19 cellular contexts compared by ENCODE assay signal in the genomic region with DNA sequence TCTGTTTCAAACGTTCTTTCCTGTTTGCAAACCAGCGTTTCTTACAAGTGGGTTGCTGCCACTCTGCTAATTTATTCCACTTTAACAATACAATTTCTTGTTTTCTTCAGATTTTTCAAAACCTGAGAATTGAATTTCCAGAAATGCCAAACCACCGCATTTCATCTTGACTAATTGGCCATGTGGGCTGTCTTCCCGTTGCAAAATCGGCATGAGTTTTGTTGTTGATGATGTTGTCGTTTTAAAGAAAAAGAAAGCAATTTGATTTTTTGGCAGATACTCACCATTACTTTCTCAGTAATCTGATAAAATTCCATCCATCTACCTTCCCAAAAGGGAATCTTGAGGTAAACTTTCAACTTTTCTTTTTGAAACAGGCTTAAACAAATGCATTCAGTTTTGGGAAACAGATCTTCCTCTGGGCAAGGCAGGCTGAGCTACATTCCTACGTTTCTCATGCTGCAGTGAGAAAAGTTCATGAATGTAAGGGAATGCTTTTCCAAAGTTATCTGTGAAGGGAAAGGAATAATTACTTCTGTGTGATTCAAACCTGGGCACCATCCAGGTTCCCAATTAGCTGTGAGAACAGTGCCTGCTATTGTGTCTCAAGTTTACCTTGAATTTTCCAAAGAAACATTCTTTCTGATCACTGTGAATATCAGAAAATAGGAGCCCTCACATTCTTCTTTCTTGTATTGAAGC.
DNase-seq lines count a peak whose midpoint lies in the region; ATAC-seq and TF ChIP-seq lines count a peak whose summit lies in the region.
"Had no signal": no experiment of that assay in that cellular context is flagged by ENCODE, and none has a peak within 500 bp of the region (broad histone marks: within the 10 kb centered on the region; RNA-seq: fewer than 3 reads in every experiment).

No MANE protein-coding gene starts in this region.

- no peaks in the 10 kb centered on the region for H3K27me3 Mint-ChIP-seq in CD4-positive, alpha-beta memory T cell

- H2BK5ac ChIP-seq in neuronal stem cell (ENCODE audit: low read length): no peak overlapping the region

- no peak overlapping the region for H2AK5ac ChIP-seq in neuronal stem cell (ENCODE audit: low read depth, low read length)

- POLR2A ChIA-PET in CD4-positive, alpha-beta memory T cell (lab: Charles Lee; ENCODE audit: partially characterized antibody): no interaction called here

- no CpG with 5 or more reads among the region's 7 CpGs for WGBS in neuronal stem cell (ENCODE audit: extremely low coverage in 2 of 2, insufficient read length in 2 of 2, insufficient replicate concordance in 1 of 2), 2 donors

- CTCF ChIA-PET in CD4-positive, alpha-beta memory T cell (lab: Charles Lee; ENCODE audit: partially characterized antibody): no interaction called here

- peak overlapping the region; percentile 35 for H3K9ac ChIP-seq in adipocyte (ENCODE audit: low read length)
- H3K9ac ChIP-seq in parathyroid adenoma: no peak overlapping the region
- no peak overlapping the region for H3K9ac ChIP-seq in neuronal stem cell (ENCODE audit: low read depth, low read length, poor library complexity)

- H3K4me3 Mint-ChIP-seq in CD4-positive, alpha-beta memory T cell: no peak overlapping the region
- H3K4me3 Mint-ChIP-seq: activated B cell treated with CpG ODN at 0.5 μM for 24 hours, T-helper 17 cell had no signal

- H3K9me3 ChIP-seq in adipocyte (ENCODE audit: control insufficient read depth, low read length): no peaks in the 10 kb centered on the region
- no peaks in the 10 kb centered on the region for H3K9me3 ChIP-seq in parathyroid adenoma (ENCODE audit: control insufficient read depth, low read length)
- no peaks in the 10 kb centered on the region for H3K9me3 ChIP-seq in neuronal stem cell (replicated peaks in 1 of 2; ENCODE audit: control insufficient read depth in 2 of 2, insufficient read depth in 1 of 2, low read depth in 1 of 2, low read length in 2 of 2)
- no peaks in the 10 kb centered on the region for H3K9me3 ChIP-seq in CD4-positive, alpha-beta memory T cell (ENCODE audit: control insufficient read depth in 1 of 2, low read length in 2 of 2)
- H3K9me3 ChIP-seq: prostate gland, tibial artery had no signal

- no peak for ATAC-seq in activated naive CD4-positive, alpha-beta T cell treated with anti-CD3 and anti-CD28 coated beads, Interleukin-2, amount 50 U/mL, for 72 hours
- ATAC-seq: heart right ventricle, T-helper 17 cell had no signal

- H3K36me3 Mint-ChIP-seq in activated naive CD4-positive, alpha-beta T cell treated with anti-CD3 and anti-CD28 coated beads, Interleukin-2, amount 50 U/mL, for 72 hours: no peaks in the 10 kb centered on the region
- no peaks in the 10 kb centered on the region for H3K36me3 Mint-ChIP-seq in CD4-positive, alpha-beta memory T cell

- no peak overlapping the region for H2BK120ac ChIP-seq in neuronal stem cell (ENCODE audit: low read depth, low read length)

- no peak overlapping the region for H3K4me2 ChIP-seq in parathyroid adenoma (ENCODE audit: low read length)
- H3K4me2 ChIP-seq in neuronal stem cell (ENCODE audit: insufficient read depth, low read length, poor library complexity, severe bottlenecking): no peak overlapping the region

- H3K27ac ChIP-seq in parathyroid adenoma: no peak overlapping the region
- H3K27ac ChIP-seq in neuronal stem cell (replicated peaks; ENCODE audit: low read length): no peak overlapping the region
- H3K27ac ChIP-seq in CD4-positive, alpha-beta memory T cell (ENCODE audit: low read depth, low read length): no peak overlapping the region
- H3K27ac ChIP-seq: tibial artery had no signal

- H3K36me3 ChIP-seq in adipocyte (ENCODE audit: control insufficient read depth, insufficient read depth, low read length, severe bottlenecking) (no peaks in the 10 kb centered on the region), parathyroid adenoma (ENCODE audit: control insufficient read depth, insufficient read depth, low read length) (no peaks in the 10 kb centered on the region), neuronal stem cell (replicated peaks in 1 of 2; ENCODE audit: control insufficient read depth in 2 of 2, insufficient read depth in 2 of 2, low read length in 2 of 2) (no peaks in the 10 kb centered on the region)
- H3K36me3 ChIP-seq in CD4-positive, alpha-beta memory T cell (ENCODE audit: insufficient read depth, low read length): no peaks in the 10 kb centered on the region
- H3K36me3 ChIP-seq: heart right ventricle, prostate gland, tibial artery had no signal

- H3K18ac ChIP-seq in neuronal stem cell (ENCODE audit: low read length): no peak overlapping the region

- no peaks in the 10 kb centered on the region for H3K79me1 ChIP-seq in neuronal stem cell (ENCODE audit: low read depth, low read length)

- intact Hi-C loops in CD4-positive, alpha-beta memory T cell (cut with micrococcal nuclease): no loop called here

- H3K14ac ChIP-seq in neuronal stem cell (ENCODE audit: low read length): no peak overlapping the region

- no peaks in the 10 kb centered on the region for H3K4me1 Mint-ChIP-seq in CD4-positive, alpha-beta memory T cell
- H3K4me1 Mint-ChIP-seq: activated B cell treated with CpG ODN at 0.5 μM for 24 hours, T-helper 17 cell had no signal

- H2BK15ac ChIP-seq in neuronal stem cell (ENCODE audit: low read length): no peak overlapping the region

- no peaks in the 10 kb centered on the region for H3K9me3 Mint-ChIP-seq in activated naive CD4-positive, alpha-beta T cell treated with anti-CD3 and anti-CD28 coated beads, Interleukin-2, amount 50 U/mL, for 72 hours
- H3K9me3 Mint-ChIP-seq in CD4-positive, alpha-beta memory T cell: peaks cover 0 to 2% (median 0%) of the 10 kb centered on the region in 8 donors

- peak overlapping the region; percentile 62 for H3K4me3 ChIP-seq in adipocyte (ENCODE audit: low read length)
- peak overlapping the region; percentile 6 for H3K4me3 ChIP-seq in fibroblast of pulmonary artery (replicated peaks; ENCODE audit: low read depth, low read length)
- H3K4me3 ChIP-seq in parathyroid adenoma (ENCODE audit: low read depth, low read length): no peak overlapping the region
- H3K4me3 ChIP-seq in neuronal stem cell (ENCODE audit: low read length in 2 of 2): no peak overlapping the region
- no peak overlapping the region for H3K4me3 ChIP-seq in CD4-positive, alpha-beta memory T cell (ENCODE audit: low read length in 2 of 2)
- H3K4me3 ChIP-seq: heart right ventricle, prostate gland, tibial artery had no signal

- TF ChIP-seq CTCF in fibroblast of pulmonary artery (IDR thresholded peaks at IDR 0.05; ENCODE audit: low read length, missing control alignments): no peak
- no peak for TF ChIP-seq CTCF in parathyroid adenoma (IDR thresholded peaks at IDR 0.05)

- H4K8ac ChIP-seq in neuronal stem cell (ENCODE audit: low read depth, low read length): no peak overlapping the region

- H3K27ac Mint-ChIP-seq in activated naive CD4-positive, alpha-beta T cell treated with anti-CD3 and anti-CD28 coated beads, Interleukin-2, amount 50 U/mL, for 72 hours: no peak overlapping the region
- no peak overlapping the region for H3K27ac Mint-ChIP-seq in CD4-positive, alpha-beta memory T cell
- H3K27ac Mint-ChIP-seq: activated B cell treated with CpG ODN at 0.5 μM for 24 hours, T-helper 17 cell had no signal

- no peak overlapping the region for H4K91ac ChIP-seq in neuronal stem cell (ENCODE audit: low read depth, low read length, poor library complexity)

- DNase-seq in ELF-1 (ENCODE audit: low read depth, low spot score): peak; percentile 23
- DNase-seq in adipocyte (ENCODE audit: low read depth): peak; percentile 55
- no peak for DNase-seq in fibroblast of pulmonary artery (ENCODE audit: low read depth)
- DNase-seq in neuronal stem cell (ENCODE audit: low spot score): no peak
- DNase-seq in NCI-H2171 (lab: John Stamatoyannopoulos, UW): no peak
- DNase-seq in activated naive CD4-positive, alpha-beta T cell treated with anti-CD3 and anti-CD28 coated beads, Interleukin-2, amount 50 U/mL, for 72 hours (ENCODE audit: low spot score in 2 of 2): no peak
- no peak for DNase-seq in CD4-positive, alpha-beta memory T cell
- DNase-seq: activated B cell treated with CpG ODN at 0.5 μM for 24 hours; activated effector memory CD4-positive, alpha-beta T cell treated with anti-CD3 and anti-CD28 coated beads, Interleukin-2, amount 50 U/mL, for 16 hours; heart right ventricle; MM.1S; NCI-H2081; NCI-H774; RPMI8226; stimulated activated CD4-positive, alpha-beta T cell treated with anti-CD3 and anti-CD28 coated beads, Interleukin-1b, Interleukin-23, amount 100 ng/mL, for 48 hours; T-helper 17 cell; tibial artery had no signal

- no peak overlapping the region for H3K23ac ChIP-seq in neuronal stem cell (ENCODE audit: low read depth, low read length, poor library complexity)

- H3K27me3 ChIP-seq in adipocyte (replicated peaks; ENCODE audit: control insufficient read depth, insufficient read depth, low read length) (no peaks in the 10 kb centered on the region), parathyroid adenoma (ENCODE audit: control insufficient read depth, insufficient read depth, low read length) (no peaks in the 10 kb centered on the region), neuronal stem cell (ENCODE audit: control insufficient read depth in 3 of 3, insufficient read depth in 3 of 3, low read depth in 1 of 3, low read length in 3 of 3) (peaks cover 0 to 3% (median 0%) of the 10 kb centered on the region in 3 experiments)
- no peaks in the 10 kb centered on the region for H3K27me3 ChIP-seq in CD4-positive, alpha-beta memory T cell (ENCODE audit: insufficient read depth, low read length)
- H3K27me3 ChIP-seq: heart right ventricle, tibial artery had no signal

- H2BK12ac ChIP-seq in neuronal stem cell (ENCODE audit: low read length): no peak overlapping the region

- H3K4me1 ChIP-seq in adipocyte (ENCODE audit: control insufficient read depth, insufficient read depth, low read length): peaks cover 35% of the 10 kb centered on the region
- H3K4me1 ChIP-seq in parathyroid adenoma: no peaks in the 10 kb centered on the region
- peaks cover 0 to 4% of the 10 kb centered on the region in 2 donors for H3K4me1 ChIP-seq in neuronal stem cell (ENCODE audit: control insufficient read depth in 2 of 2, insufficient read depth in 1 of 2, low read depth in 1 of 2, low read length in 2 of 2)
- H3K4me1 ChIP-seq in CD4-positive, alpha-beta memory T cell (ENCODE audit: insufficient read depth, low read length): no peaks in the 10 kb centered on the region
- H3K4me1 ChIP-seq: prostate gland had no signal

- H2AFZ ChIP-seq in parathyroid adenoma: peak overlapping the region; percentile 22
- H2AFZ ChIP-seq in neuronal stem cell (ENCODE audit: low read length): no peak overlapping the region

- H3K79me2 ChIP-seq in parathyroid adenoma: no peaks in the 10 kb centered on the region

- no peak overlapping the region for H3K4ac ChIP-seq in neuronal stem cell (ENCODE audit: low read length)

Comparison
In these comparisons a context has a peak if more than half of its experiments do, and no peak if none do; other contexts are left out.
1. DNase-seq: peak in ELF-1 (single experiment) and adipocyte (single experiment); none in fibroblast of pulmonary artery (single experiment), neuronal stem cell (single experiment), NCI-H2171 (single experiment), activated naive CD4-positive, alpha-beta T cell treated with anti-CD3 and anti-CD28 coated beads, Interleukin-2, amount 50 U/mL, for 72 hours (0 of 2) and CD4-positive, alpha-beta memory T cell (0 of 5).
2. H3K4me3 ChIP-seq: peak in adipocyte (single experiment) and fibroblast of pulmonary artery (single experiment); none in parathyroid adenoma (single experiment), neuronal stem cell (0 of 2) and CD4-positive, alpha-beta memory T cell (0 of 2).